ENCODE assay signal across 20 cellular contexts in the genomic region with DNA sequence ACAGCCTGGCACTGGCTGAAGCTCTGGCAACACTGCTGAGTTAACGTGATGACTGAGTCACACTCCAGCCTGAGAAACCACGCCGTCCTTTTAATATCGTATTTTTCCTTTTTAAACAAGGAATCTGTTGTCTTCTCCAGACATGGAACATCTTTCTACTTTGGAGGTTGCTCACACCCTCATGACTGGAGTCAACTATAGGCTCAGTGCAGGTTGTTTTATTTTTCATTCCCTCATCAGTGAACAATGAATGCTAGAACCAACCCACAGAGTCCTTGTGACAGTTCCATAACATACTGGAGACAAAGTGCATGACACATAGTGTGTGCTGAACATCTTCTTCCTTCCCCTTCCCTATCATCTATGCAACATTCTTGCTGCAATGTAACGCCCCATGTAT.
"Had no signal": no experiment of that assay in that cellular context is flagged by ENCODE, and none has a peak within 500 bp of the region (broad histone marks: within the 10 kb centered on the region; RNA-seq: fewer than 3 reads in every experiment).

No MANE protein-coding gene starts in this region.

- H3K4me3 ChIP-seq: colonic mucosa, gastrocnemius medialis, heart right ventricle, mucosa of descending colon, ovary, right atrium auricular region, sigmoid colon, skin epidermis, upper lobe of left lung, vagina had no signal

- DNase-seq: colonic mucosa; dermis blood vessel endothelial cell; erythroblast; gastrocnemius medialis; heart right ventricle; hypothalamus; mucosa of descending colon; natural killer cell; nucleus accumbens; ovary; sigmoid colon; stimulated activated CD4-positive, alpha-beta T cell treated with anti-CD3 and anti-CD28 coated beads, Interleukin-2, amount 100 ng/mL, for 24 hours; stimulated activated CD4-positive, alpha-beta T cell treated with anti-CD3 and anti-CD28 coated beads, Interleukin-4, amount 100 ng/mL, for 4 hours; stimulated activated naive CD4-positive, alpha-beta T cell treated with Interleukin-2 at 50 U/mL for 16 hours had no signal

- H3K27ac ChIP-seq: colonic mucosa, gastrocnemius medialis, right atrium auricular region, sigmoid colon, skin epidermis, upper lobe of left lung, vagina had no signal

- H3K4me3 Mint-ChIP-seq: natural killer cell, neural crest cell had no signal

- H3K9me3 ChIP-seq: colonic mucosa, gastrocnemius medialis, heart right ventricle, mucosa of descending colon, ovary, right atrium auricular region, sigmoid colon, upper lobe of left lung, vagina had no signal

- ATAC-seq: gastrocnemius medialis, left lobe of liver had no signal

- H3K9me3 Mint-ChIP-seq: natural killer cell, neural crest cell had no signal

- H3K4me1 ChIP-seq: colonic mucosa, gastrocnemius medialis, right atrium auricular region, upper lobe of left lung, vagina had no signal

- H3K27me3 ChIP-seq: colonic mucosa, gastrocnemius medialis, heart right ventricle, ovary, right atrium auricular region, sigmoid colon, upper lobe of left lung, vagina had no signal

- H3K36me3 Mint-ChIP-seq: natural killer cell had no signal

- H3K4me1 Mint-ChIP-seq: neural crest cell had no signal

- H3K36me3 ChIP-seq: colonic mucosa, gastrocnemius medialis, heart right ventricle, ovary, right atrium auricular region, sigmoid colon, upper lobe of left lung, vagina had no signal
